In genomic region chr9:16710888-16711287, GRCh38 we compare ENCODE assay signal across 20 cellular contexts.
DNase-seq lines count a peak whose midpoint lies in the region; ATAC-seq and TF ChIP-seq lines count a peak whose summit lies in the region.
"Had no signal": no experiment of that assay in that cellular context is flagged by ENCODE, and none has a peak within 500 bp of the region (broad histone marks: within the 10 kb centered on the region; RNA-seq: fewer than 3 reads in every experiment).

No MANE protein-coding gene starts in this region.

- peak; percentile 52 for DNase-seq in NCI-H2171 treated with DMSO at 0.1 percent for 48 hours (lab: John Stamatoyannopoulos, UW)
- DNase-seq in WTC11 (ENCODE audit: low spot score): no peak
- DNase-seq in activated CD4-positive, alpha-beta T cell treated with anti-CD3 and anti-CD28 coated beads, Interleukin-2, amount 10 ng/mL, durations not matched to agents 7 days and 5 days: no peak
- no peak for DNase-seq in osteocyte (ENCODE audit: extremely low spot score, unreplicated experiment)
- no peak for DNase-seq in OCI-LY7 (ENCODE audit: low spot score)
- DNase-seq: activated CD4-positive, alpha-beta T cell treated with anti-CD3 and anti-CD28 coated beads, Interleukin-2, amount 50 U/mL, for 4 hours; activated naive CD4-positive, alpha-beta T cell treated with anti-CD3 and anti-CD28 coated beads, Interleukin-2, amount 50 U/mL, for 16 hours; DMS53; left ventricle myocardium superior; naive B cell; stimulated activated naive CD8-positive, alpha-beta T cell treated with anti-CD3 and anti-CD28 coated beads, Interleukin-15, Interleukin-2, amounts not matched to agents 100 U/mL and 50 U/mL, for 24 hours; SW 1271; trophoblast cell had no signal

- H3K27ac Mint-ChIP-seq in WTC11 (peak overlapping the region; percentile 99), nephron (peak overlapping the region; percentile 39 to 81 (median 49)), osteocyte (ENCODE audit: unreplicated experiment) (no peak overlapping the region)
- no peak overlapping the region for H3K27ac Mint-ChIP-seq in activated CD4-positive, alpha-beta T cell treated with anti-CD3 and anti-CD28 coated beads, Interleukin-2, amount 10 ng/mL, durations not matched to agents 7 days and 5 days
- H3K27ac Mint-ChIP-seq: CD14-positive monocyte, naive B cell had no signal

- no peaks in the 10 kb centered on the region for H3K9me3 Mint-ChIP-seq in WTC11
- H3K9me3 Mint-ChIP-seq in nephron: no peaks in the 10 kb centered on the region
- no peaks in the 10 kb centered on the region for H3K9me3 Mint-ChIP-seq in activated CD4-positive, alpha-beta T cell treated with anti-CD3 and anti-CD28 coated beads, Interleukin-2, amount 10 ng/mL, durations not matched to agents 7 days and 5 days
- no peaks in the 10 kb centered on the region for H3K9me3 Mint-ChIP-seq in osteocyte (ENCODE audit: unreplicated experiment)
- H3K9me3 Mint-ChIP-seq: CD14-positive monocyte had no signal

- TF ChIP-seq CTCF in WTC11 (IDR thresholded peaks at IDR 0.05) (no peak), nephron (IDR thresholded peaks at IDR 0.05; ENCODE audit: unreplicated experiment in 3 of 3) (no peak), osteocyte (IDR thresholded peaks at IDR 0.05) (no peak), OCI-LY7 (conservative IDR thresholded peaks at IDR 0.05; ENCODE audit: low read length) (no peak)

- H3K27me3 Mint-ChIP-seq in WTC11 (ENCODE audit: low read depth) (no peaks in the 10 kb centered on the region), nephron (ENCODE audit: low read depth) (no peaks in the 10 kb centered on the region), osteocyte (ENCODE audit: unreplicated experiment) (no peaks in the 10 kb centered on the region)
- H3K27me3 Mint-ChIP-seq in activated CD4-positive, alpha-beta T cell treated with anti-CD3 and anti-CD28 coated beads, Interleukin-2, amount 10 ng/mL, durations not matched to agents 7 days and 5 days: no peaks in the 10 kb centered on the region

- intact Hi-C loops in OCI-LY7 (cut with micrococcal nuclease; ENCODE audit: unreplicated experiment): no loop called here

- no peak overlapping the region for H3K9ac ChIP-seq in BLaER1

- H3K79me2 ChIP-seq in OCI-LY7 (ENCODE audit: insufficient read depth, low read depth, low read length): no peaks in the 10 kb centered on the region

- POLR2A ChIA-PET in WTC11 (lab: Charles Lee) (no interaction called here), OCI-LY7 (lab: Charles Lee) (no interaction called here)
- POLR2A ChIA-PET in activated CD4-positive, alpha-beta T cell treated with anti-CD3 and anti-CD28 coated beads, Interleukin-2, amount 10 ng/mL, durations not matched to agents 7 days and 5 days (lab: Charles Lee): no interaction called here

- CTCF ChIA-PET in WTC11 (lab: Charles Lee): no interaction called here
- CTCF ChIA-PET in activated CD4-positive, alpha-beta T cell treated with anti-CD3 and anti-CD28 coated beads, Interleukin-2, amount 10 ng/mL, durations not matched to agents 7 days and 5 days (lab: Charles Lee): no interaction called here
- CTCF ChIA-PET in OCI-LY7 (lab: Charles Lee; ENCODE audit: unreplicated experiment): no interaction called here

- no peaks in the 10 kb centered on the region for H4K20me1 ChIP-seq in BLaER1
- H4K20me1 ChIP-seq in OCI-LY7 (ENCODE audit: insufficient read depth, low read length): no peaks in the 10 kb centered on the region

- ATAC-seq in WTC11: peak; percentile 22
- no peak for ATAC-seq in HG03175 (IDR thresholded peaks at IDR 0.05; ENCODE audit: unreplicated experiment)
- ATAC-seq: left ventricle myocardium superior; stimulated activated naive CD8-positive, alpha-beta T cell treated with anti-CD3 and anti-CD28 coated beads, Interleukin-15, Interleukin-2, amounts not matched to agents 100 U/mL and 50 U/mL, for 24 hours had no signal

- H3K4me2 ChIP-seq in BLaER1 (peak overlapping the region; percentile 12; the same call in 1 of the 2 replicates), OCI-LY7 (ENCODE audit: low read length) (no peak overlapping the region)

- no peaks in the 10 kb centered on the region for H3K9me2 ChIP-seq in OCI-LY7 (ENCODE audit: insufficient read depth, low read length)

- H3K4me1 ChIP-seq in BLaER1 (peaks cover 13% of the 10 kb centered on the region; the same call in 1 of the 2 replicates), OCI-LY7 (ENCODE audit: insufficient read depth, low read length, poor library complexity, severe bottlenecking) (no peaks in the 10 kb centered on the region)

- H3K36me3 Mint-ChIP-seq in WTC11: no peaks in the 10 kb centered on the region
- no peaks in the 10 kb centered on the region for H3K36me3 Mint-ChIP-seq in nephron (ENCODE audit: low read depth)
- H3K36me3 Mint-ChIP-seq in activated CD4-positive, alpha-beta T cell treated with anti-CD3 and anti-CD28 coated beads, Interleukin-2, amount 10 ng/mL, durations not matched to agents 7 days and 5 days (ENCODE audit: low read depth): no peaks in the 10 kb centered on the region
- H3K36me3 Mint-ChIP-seq in osteocyte (ENCODE audit: unreplicated experiment): peaks cover 5% of the 10 kb centered on the region
- H3K36me3 Mint-ChIP-seq: CD14-positive monocyte, naive B cell had no signal

- H3K36me3 ChIP-seq in BLaER1 (no peaks in the 10 kb centered on the region), OCI-LY7 (ENCODE audit: insufficient read depth, low read length) (no peaks in the 10 kb centered on the region)
- H3K36me3 ChIP-seq: HAP-1 had no signal

- H2AFZ ChIP-seq in OCI-LY7 (ENCODE audit: low read length): no peak overlapping the region

- no TSS peak for BruUV-seq in OCI-LY7 (replicated peaks; lab: Mats Ljungman, UMichigan)

- no peak overlapping the region for H3K27ac ChIP-seq in BLaER1
- H3K27ac ChIP-seq in OCI-LY7 (ENCODE audit: low read depth, low read length, poor library complexity, severe bottlenecking): no peak overlapping the region
- H3K27ac ChIP-seq: coronary artery, epithelial cell of prostate had no signal

- no peak overlapping the region for H3K4me3 ChIP-seq in BLaER1
- H3K4me3 ChIP-seq in OCI-LY7 (ENCODE audit: low read depth, low read length, poor library complexity, severe bottlenecking): no peak overlapping the region
- H3K4me3 ChIP-seq: coronary artery, HAP-1 had no signal

- H3K27me3 ChIP-seq in BLaER1: no peaks in the 10 kb centered on the region

- H3K4me1 Mint-ChIP-seq in WTC11: peaks cover 87% of the 10 kb centered on the region
- peaks cover 47% of the 10 kb centered on the region for H3K4me1 Mint-ChIP-seq in nephron
- no peaks in the 10 kb centered on the region for H3K4me1 Mint-ChIP-seq in activated CD4-positive, alpha-beta T cell treated with anti-CD3 and anti-CD28 coated beads, Interleukin-2, amount 10 ng/mL, durations not matched to agents 7 days and 5 days
- H3K4me1 Mint-ChIP-seq in osteocyte (ENCODE audit: unreplicated experiment): peaks cover 37% of the 10 kb centered on the region
- H3K4me1 Mint-ChIP-seq: CD14-positive monocyte, naive B cell had no signal

- H3K9me3 ChIP-seq in BLaER1 (no peaks in the 10 kb centered on the region), OCI-LY7 (ENCODE audit: low read length) (no peaks in the 10 kb centered on the region)
- H3K9me3 ChIP-seq: HAP-1 had no signal

- H3K4me3 Mint-ChIP-seq in WTC11 (peak overlapping the region; percentile 48), nephron (peak overlapping the region in 2 of 3 experiments; percentile 25 to 46), osteocyte (ENCODE audit: unreplicated experiment) (no peak overlapping the region)
- no peak overlapping the region for H3K4me3 Mint-ChIP-seq in activated CD4-positive, alpha-beta T cell treated with anti-CD3 and anti-CD28 coated beads, Interleukin-2, amount 10 ng/mL, durations not matched to agents 7 days and 5 days
- H3K4me3 Mint-ChIP-seq: CD14-positive monocyte, naive B cell had no signal

TF ChIP-seq in WTC11, 78 proteins besides CTCF, POLR2A, EP300 and RAD21:
- TF ChIP-seq GRHL2 (CRISPR knock-in tag; IDR thresholded peaks at IDR 0.05; ENCODE audit: insufficient replicate concordance, severe bottlenecking): no peak
- TF ChIP-seq ZNF281 (CRISPR knock-in tag; IDR thresholded peaks at IDR 0.05): 0 out of 2 replicates have a peak, but pooled peaks have one; percentile 33

Comparison
In these comparisons a context has a peak if more than half of its experiments do, and no peak if none do; other contexts are left out.
1. H3K27ac Mint-ChIP-seq: peak in WTC11 (single experiment) and nephron (3 of 3); none in activated CD4-positive, alpha-beta T cell treated with anti-CD3 and anti-CD28 coated beads, Interleukin-2, amount 10 ng/mL, durations not matched to agents 7 days and 5 days (single experiment) and osteocyte (single experiment).
2. H3K4me3 Mint-ChIP-seq: peak in WTC11 (single experiment) and nephron (2 of 3); none in activated CD4-positive, alpha-beta T cell treated with anti-CD3 and anti-CD28 coated beads, Interleukin-2, amount 10 ng/mL, durations not matched to agents 7 days and 5 days (single experiment) and osteocyte (single experiment).